11 cellular contexts compared by ENCODE assay signal in the genomic region with DNA sequence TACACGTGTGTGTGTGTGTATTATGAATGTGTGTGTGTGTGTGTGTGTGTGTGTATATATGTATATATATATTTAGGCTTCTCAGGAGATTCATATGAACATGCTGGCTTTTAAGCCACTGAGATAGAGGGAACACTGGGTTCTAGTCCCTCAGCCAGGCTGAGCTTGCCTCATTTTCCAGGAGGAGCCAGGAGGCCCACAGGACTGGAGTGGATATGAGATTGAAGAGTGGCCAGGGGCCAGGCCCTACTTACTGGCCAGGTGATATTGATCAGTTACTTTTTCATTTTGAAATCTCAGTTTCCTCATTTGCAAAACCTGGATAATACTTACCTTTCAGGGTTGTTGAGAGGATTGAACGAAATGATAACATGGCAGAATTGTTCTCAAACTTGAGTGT. TPM values are rescaled to one million over a fixed set of nuclear protein-coding genes. Genes with fewer than 3 reads are reported as not detected.
"Had no signal": no experiment of that assay in that cellular context is flagged by ENCODE, and none has a peak within 500 bp of the region (broad histone marks: within the 10 kb centered on the region; RNA-seq: fewer than 3 reads in every experiment).

No MANE protein-coding gene starts in this region.

- H3K4me3 ChIP-seq: GM23248, GM23338, HAP-1 had no signal

- H3K9ac ChIP-seq: GM23248 had no signal

- DNase-seq: GM23248, GOT3, H7, H9, HCEC 1CT, HFFc6 had no signal

- H2AFZ ChIP-seq: GM23248, GM23338 had no signal

- ATAC-seq: GM23338, HCT116 had no signal

- H3K4me2 ChIP-seq: GM23338 had no signal

- FAIRE-seq: H1, H54 had no signal

- H3K9me3 ChIP-seq: HAP-1 had no signal

- H3K27ac ChIP-seq: GM23248 had no signal

- H3K36me3 ChIP-seq: HAP-1 had no signal

RNA-seq across cellular contexts. Expression of a gene that starts 34.0 kb away (rescaled TPM):
- total RNA-seq: GM23248 had no signal
